In genomic region chr2:59752512-59752911, GRCh38 we compare ENCODE assay signal across 23 cellular contexts.
"Had no signal": no experiment of that assay in that cellular context is flagged by ENCODE, and none has a peak within 500 bp of the region (broad histone marks: within the 10 kb centered on the region; RNA-seq: fewer than 3 reads in every experiment).

No MANE protein-coding gene starts in this region.

- H3K36me3 ChIP-seq: esophagus muscularis mucosa, gastroesophageal sphincter, heart left ventricle, left lung, neural progenitor cell, tibial artery had no signal

- H3K4me1 ChIP-seq: esophagus muscularis mucosa, foreskin keratinocyte, gastroesophageal sphincter, heart left ventricle, left lung, parathyroid adenoma, testis, tibial artery had no signal

- H3K27ac ChIP-seq: esophagus muscularis mucosa, foreskin keratinocyte, gastroesophageal sphincter, heart left ventricle, hepatocyte, left lung, neural progenitor cell, parathyroid adenoma, testis, tibial artery had no signal

- DNase-seq: effector memory CD4-positive, alpha-beta T cell; foreskin keratinocyte; heart left ventricle; kidney; left lung; mesenchymal stem cell; midbrain; naive thymus-derived CD4-positive, alpha-beta T cell; stimulated activated CD4-positive, alpha-beta T cell treated with anti-CD3 and anti-CD28 coated beads, Interleukin-12 subunit alpha, Interleukin-12 subunit beta, amount 100 ng/mL, for 4 hours; stimulated activated CD4-positive, alpha-beta T cell treated with anti-CD3 and anti-CD28 coated beads, Interleukin-2, amount 100 ng/mL, for 24 hours; stimulated activated CD4-positive, alpha-beta T cell treated with anti-CD3 and anti-CD28 coated beads, Interleukin-4, amount 100 ng/mL, for 24 hours; stimulated activated naive CD8-positive, alpha-beta T cell treated with anti-CD3 and anti-CD28 coated beads, Interleukin-15, Interleukin-2, amounts not matched to agents 100 U/mL and 50 U/mL, for 24 hours; substantia nigra; testis; tibial artery had no signal

- H2AFZ ChIP-seq: hepatocyte, neural progenitor cell, parathyroid adenoma had no signal

- H3K27me3 ChIP-seq: esophagus muscularis mucosa, gastroesophageal sphincter, heart left ventricle, hepatocyte, left lung, neural progenitor cell, testis, tibial artery had no signal

- H3K4me3 ChIP-seq: esophagus muscularis mucosa, gastroesophageal sphincter, heart left ventricle, hepatocyte, left lung, neural progenitor cell, smooth muscle cell, testis, tibial artery had no signal

- ATAC-seq: foreskin keratinocyte; gastroesophageal sphincter; heart left ventricle; left lung; naive thymus-derived CD4-positive, alpha-beta T cell; sciatic nerve; stimulated activated memory B cell treated with anti-CD40 and anti-IgM and Interleukin-4, amounts not matched to agents 10 μg/mL and 1 μg/mL and 100 μg/mL, for 72 hours; stimulated activated naive CD8-positive, alpha-beta T cell treated with anti-CD3 and anti-CD28 coated beads, Interleukin-15, Interleukin-2, amounts not matched to agents 100 U/mL and 50 U/mL, for 24 hours had no signal

- H3K4me2 ChIP-seq: hepatocyte, neural progenitor cell, smooth muscle cell had no signal

- H3K9ac ChIP-seq: neural progenitor cell, parathyroid adenoma had no signal

- H3K9me3 ChIP-seq: esophagus muscularis mucosa, gastroesophageal sphincter, heart left ventricle, left lung, testis, tibial artery had no signal
